8 cellular contexts compared by ENCODE assay signal in the genomic region with DNA sequence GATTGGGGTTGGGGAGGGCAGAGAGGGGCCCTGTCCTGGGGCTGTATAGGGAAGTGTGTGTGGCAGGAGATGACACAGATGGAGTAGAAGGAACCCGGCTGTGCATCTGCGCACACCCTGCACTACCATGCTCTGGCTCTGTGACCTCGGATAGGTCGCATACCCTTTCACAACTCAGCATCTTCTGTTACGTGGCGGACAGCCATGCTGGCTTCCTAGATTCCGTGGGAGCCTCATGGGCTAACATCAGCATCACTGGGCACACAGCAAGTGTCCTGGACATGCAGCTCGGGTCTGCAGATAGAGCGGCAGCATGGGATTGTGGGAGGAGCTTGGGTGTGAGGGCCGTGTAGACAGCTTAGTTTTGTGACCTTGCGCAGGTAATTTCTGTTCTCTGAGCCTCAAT. TPM values are rescaled to one million over a fixed set of nuclear protein-coding genes. Genes with fewer than 3 reads are reported as not detected.
A peak's percentile ranks its signal among the peaks of the same experiment; 100 is the strongest.
DNase-seq lines count a peak whose midpoint lies in the region; ATAC-seq and TF ChIP-seq lines count a peak whose summit lies in the region.

No MANE protein-coding gene starts in this region.

- TF ChIP-seq EP300 in transverse colon (IDR thresholded peaks at IDR 0.05; ENCODE audit: low read depth): no peak

- peaks cover 71% of the 10 kb centered on the region for H3K79me2 ChIP-seq in SU-DHL-6 (ENCODE audit: insufficient read depth, low read length)

- H3K4me3 ChIP-seq in heart right ventricle (peak overlapping the region in 1 of 10 donors; percentile 86), SU-DHL-6 (ENCODE audit: insufficient read depth, low read length, poor library complexity, severe bottlenecking) (peak overlapping the region; percentile 94), right cardiac atrium (ENCODE audit: low read length) (no peak overlapping the region), transverse colon (peak overlapping the region in 1 of 4 donors; percentile 90)

- TF ChIP-seq POLR2A in transverse colon (IDR thresholded peaks at IDR 0.05): no peak

- in situ Hi-C loops in transverse colon (cut with MboI; ENCODE audit: low pct_ligation_motif_present in 1 of 4, low pct_unique_long_range_greater_than_20kb in 1 of 4, low sequenced_read_pairs in 3 of 4): no loop called here

- H3K4me1 ChIP-seq in heart right ventricle: peaks cover 28 to 64% (median 56%) of the 10 kb centered on the region in 9 donors
- peaks cover 12% of the 10 kb centered on the region for H3K4me1 ChIP-seq in right cardiac atrium (ENCODE audit: control insufficient read depth, insufficient read depth, low read length)
- H3K4me1 ChIP-seq in transverse colon: peaks cover 26 to 44% (median 42%) of the 10 kb centered on the region in 4 donors

- TF ChIP-seq CTCF in heart right ventricle (IDR thresholded peaks at IDR 0.05) (no peak), SU-DHL-6 (IDR thresholded peaks at IDR 0.05; ENCODE audit: insufficient read depth, low read length, poor library complexity, severe bottlenecking) (no peak), transverse colon (IDR thresholded peaks at IDR 0.05) (no peak)

- peaks cover 11% of the 10 kb centered on the region; the same call in 1 of the 2 replicates for H4K20me1 ChIP-seq in SU-DHL-6 (ENCODE audit: low read depth, low read length)

- no peak for ATAC-seq in heart right ventricle
- no peak for ATAC-seq in Right ventricle myocardium inferior
- no peak for ATAC-seq in right cardiac atrium

- H3K27me3 ChIP-seq in heart right ventricle (no peaks in the 10 kb centered on the region), SU-DHL-6 (ENCODE audit: low read length) (no peaks in the 10 kb centered on the region), right cardiac atrium (ENCODE audit: control insufficient read depth, insufficient read depth) (no peaks in the 10 kb centered on the region), transverse colon (no peaks in the 10 kb centered on the region)

- H3K36me3 ChIP-seq in heart right ventricle (peaks cover 0 to 50% (median 22%) of the 10 kb centered on the region in 9 donors), SU-DHL-6 (ENCODE audit: low read length) (no peaks in the 10 kb centered on the region; the same call in 1 of the 2 replicates), transverse colon (peaks cover 0 to 12% (median 6%) of the 10 kb centered on the region in 4 donors)

- H3K27ac ChIP-seq in heart right ventricle (peak overlapping the region in 8 of 10 donors; percentile 57 to 98 (median 96)), SU-DHL-6 (ENCODE audit: low read depth, low read length) (peak overlapping the region; percentile 76), right cardiac atrium (ENCODE audit: low read length) (peak overlapping the region; percentile 21), transverse colon (peak overlapping the region; percentile 94 to 100 (median 98))

- 73 to 79% methylated on average over 11 of the region's 11 CpGs for WGBS in heart right ventricle, 2 donors
- WGBS in right cardiac atrium: 69% methylated on average over 11 of the region's 11 CpGs
- 60 to 71% methylated on average over 1 to 11 of the region's 11 CpGs for WGBS in transverse colon (ENCODE audit: low coverage in 1 of 2), 2 donors

- peaks cover 17% of the 10 kb centered on the region for H3F3A ChIP-seq in SU-DHL-6 (ENCODE audit: insufficient read depth)

- H3K4me2 ChIP-seq in SU-DHL-6 (ENCODE audit: low read depth, low read length, poor library complexity, severe bottlenecking): peak overlapping the region; percentile 76

- no peak overlapping the region for H2AFZ ChIP-seq in SU-DHL-6 (ENCODE audit: low read depth, low read length, severe bottlenecking)

- no peaks in the 10 kb centered on the region for H3K9me3 ChIP-seq in heart right ventricle
- no peaks in the 10 kb centered on the region for H3K9me3 ChIP-seq in SU-DHL-6 (ENCODE audit: insufficient read depth, low read length)
- no peaks in the 10 kb centered on the region for H3K9me3 ChIP-seq in right cardiac atrium (ENCODE audit: control insufficient read depth, low read length)
- H3K9me3 ChIP-seq in transverse colon: no peaks in the 10 kb centered on the region

- peak overlapping the region; percentile 100 for H3K9ac ChIP-seq in SU-DHL-6 (ENCODE audit: low read length)

- intact Hi-C loops in heart right ventricle (cut with DNase I): loop anchor here in 2 of 10 donors (10.0 kb wide), 2 partner anchors 64 to 274 kb away; a partner anchor contains a TSS
- intact Hi-C loops in Right ventricle myocardium inferior (cut with DNase I): loop anchor here (5.0 kb wide), 2 partner anchors 71 to 276 kb away; a partner anchor contains a TSS
- intact Hi-C loops in right cardiac atrium (cut with DNase I): no loop called here
- intact Hi-C loops in transverse colon (cut with DNase I; ENCODE audit: low total_unique reads): no loop called here

- DNase-seq in heart right ventricle: no peak
- DNase-seq in Right ventricle myocardium inferior (ENCODE audit: missing footprints): no peak
- no peak for DNase-seq in right cardiac atrium
- DNase-seq in transverse colon: no peak
- DNase-seq in DMS153 (lab: John Stamatoyannopoulos, UW): no peak
- no peak for DNase-seq in kidney glomerular epithelial cell (lab: John Stamatoyannopoulos, UW)
- DNase-seq in cortex of kidney (lab: John Stamatoyannopoulos, UW): no peak

- H3K9me2 ChIP-seq in SU-DHL-6 (replicated peaks; ENCODE audit: insufficient read depth, low read length): no peaks in the 10 kb centered on the region

RNA-seq across cellular contexts. Expression of a gene that starts 9.2 kb away (rescaled TPM):
- total RNA-seq in heart right ventricle: 10 to 100 TPM; 30.6 to 69.4 (median 39.9) TPM
- polyA plus RNA-seq in heart right ventricle: 10 to 100 TPM; 26.6 to 74.9 TPM
- 41.8 TPM for total RNA-seq in Right ventricle myocardium inferior
- total RNA-seq in right cardiac atrium: 10 to 100 TPM; 31.9 to 37.7 (median 34.9) TPM
- 40.8 TPM for polyA plus RNA-seq in right cardiac atrium
- 10 to 100 TPM in 3 of 4 donors, 1 to 10 TPM in 1; 9.8 to 37.0 (median 22.8) TPM for total RNA-seq in transverse colon

RNA-seq across cellular contexts. Expression of a gene that starts 9.4 kb away (rescaled TPM):
- 100 to 1,000 TPM; 598 to 885 (median 678) TPM for total RNA-seq in heart right ventricle
- polyA plus RNA-seq in heart right ventricle: 1,000 to 10,000 TPM; 3,237 to 3,743 TPM
- total RNA-seq in Right ventricle myocardium inferior: 752 TPM
- 100 to 1,000 TPM; 696 to 797 (median 747) TPM for total RNA-seq in right cardiac atrium
- polyA plus RNA-seq in right cardiac atrium: 2,205 TPM
- total RNA-seq in transverse colon: 1,000 to 10,000 TPM in 3 of 4 donors, 100 to 1,000 TPM in 1; 498 to 3,953 (median 1,382) TPM

RNA-seq across cellular contexts. Expression of a gene that starts 17.9 kb away (rescaled TPM):
- total RNA-seq in heart right ventricle (under 1 TPM in 1 of 10 donors, not detected in 9; 0.22 TPM), Right ventricle myocardium inferior (not detected), right cardiac atrium (not detected), transverse colon (not detected)
- polyA plus RNA-seq in heart right ventricle (under 1 TPM in 1 of 2 donors, not detected in 1; 0.04 TPM), right cardiac atrium (0.09 TPM)

Comparison
In these comparisons a context has a peak if more than half of its experiments do, and no peak if none do; other contexts are left out.
1. H3K27ac ChIP-seq: peak in every context shown above with its lines; median percentile 98 in transverse colon; 96 in heart right ventricle; 76 in SU-DHL-6; 21 in right cardiac atrium.